17 cellular contexts compared by ENCODE assay signal in the genomic region with DNA sequence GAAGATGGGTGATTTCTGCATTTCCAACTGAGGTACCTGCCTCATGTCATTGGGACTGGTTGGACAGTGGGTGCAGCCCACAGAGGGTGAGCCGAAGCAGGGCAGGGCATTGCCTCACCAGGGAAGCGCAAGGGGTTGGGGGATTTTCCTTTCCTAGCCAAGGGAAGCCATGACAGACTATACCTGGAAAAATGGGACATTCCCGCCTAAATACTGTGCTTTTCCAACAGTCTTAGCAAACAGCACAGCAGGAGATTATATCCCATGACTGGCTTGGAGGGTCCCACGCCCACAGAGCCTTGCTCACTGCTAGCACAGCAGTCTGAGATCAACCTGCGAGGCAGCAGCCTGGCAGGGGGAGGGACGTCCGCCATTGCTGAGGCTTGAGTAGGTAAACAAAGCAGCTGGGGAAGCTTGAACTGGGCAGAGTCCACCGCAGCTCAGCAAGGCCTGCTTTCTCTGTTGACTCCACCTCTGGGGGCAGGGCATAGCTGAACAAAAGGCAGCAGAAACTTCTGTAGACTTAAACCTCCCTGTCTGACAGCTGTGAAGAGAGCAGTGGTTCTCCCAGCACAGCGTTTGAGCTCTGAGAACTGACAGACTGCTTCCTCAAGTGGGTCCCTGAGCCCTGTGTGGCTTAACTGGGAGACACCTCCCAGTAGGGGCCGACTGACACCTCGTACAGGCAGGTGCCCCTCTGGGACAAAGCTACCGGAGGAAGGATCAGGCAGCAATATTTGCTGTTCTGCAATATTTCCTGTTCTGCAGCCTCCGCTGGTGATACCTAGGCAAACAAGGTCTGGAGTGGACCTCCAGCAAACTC. TPM values are rescaled to one million over a fixed set of nuclear protein-coding genes. Genes with fewer than 3 reads are reported as not detected.
DNase-seq lines count a peak whose midpoint lies in the region; TF ChIP-seq lines count a peak whose summit lies in the region.
"Not testable (repeated sequence)": the region's sequence is repeated elsewhere in the genome, so short reads cannot be mapped to it uniquely, and the experiment has no call there.
"Had no signal": no experiment of that assay in that cellular context is flagged by ENCODE, and none has a peak within 500 bp of the region (broad histone marks: within the 10 kb centered on the region; RNA-seq: fewer than 3 reads in every experiment).

No MANE protein-coding gene starts in this region.

- not testable (repeated sequence) for H3K4me2 ChIP-seq in neuronal stem cell (ENCODE audit: insufficient read depth, low read length, poor library complexity, severe bottlenecking)

- H3K79me1 ChIP-seq in neuronal stem cell (ENCODE audit: low read depth, low read length) = not testable (repeated sequence)

- not testable (repeated sequence) for H4K8ac ChIP-seq in neuronal stem cell (ENCODE audit: low read depth, low read length)

- H3K36me3 ChIP-seq in duodenal mucosa (ENCODE audit: control insufficient read depth in 1 of 2, insufficient read depth in 2 of 2, low read length in 2 of 2) = peaks cover 16 to 26% of the 10 kb centered on the region in 2 donors
- H3K36me3 ChIP-seq in liver (ENCODE audit: control insufficient read depth in 4 of 4, insufficient read depth in 3 of 4, low read depth in 1 of 4, low read length in 3 of 4) = peaks cover 0 to 28% (median 24%) of the 10 kb centered on the region in 4 donors
- H3K36me3 ChIP-seq in neuronal stem cell (replicated peaks in 1 of 2; ENCODE audit: control insufficient read depth in 2 of 2, insufficient read depth in 2 of 2, low read length in 2 of 2) = not testable (repeated sequence)

- H2BK120ac ChIP-seq in neuronal stem cell (ENCODE audit: low read depth, low read length) = not testable (repeated sequence)

- H4K91ac ChIP-seq in neuronal stem cell (ENCODE audit: low read depth, low read length, poor library complexity) = not testable (repeated sequence)

- TF ChIP-seq RAD21 in liver (IDR thresholded peaks at IDR 0.05) = peak; percentile 28 to 32

- not testable (repeated sequence) for H3K27me3 ChIP-seq in duodenal mucosa (ENCODE audit: control insufficient read depth in 1 of 2, insufficient read depth in 2 of 2, low read length in 2 of 2); liver (ENCODE audit: control insufficient read depth in 4 of 4, insufficient read depth in 4 of 4, low read length in 3 of 4)
- H3K27me3 ChIP-seq in neuronal stem cell (ENCODE audit: control insufficient read depth in 3 of 3, insufficient read depth in 3 of 3, low read depth in 1 of 3, low read length in 3 of 3) = peaks cover 0 to 10% (median 0%) of the 10 kb centered on the region in 3 experiments

- not testable (repeated sequence) for H3K14ac ChIP-seq in neuronal stem cell (ENCODE audit: low read length)

- H2BK5ac ChIP-seq in neuronal stem cell (ENCODE audit: low read length) = not testable (repeated sequence)

- not testable (repeated sequence) for H3K23ac ChIP-seq in neuronal stem cell (ENCODE audit: low read depth, low read length, poor library complexity)

- H2BK15ac ChIP-seq in neuronal stem cell (ENCODE audit: low read length) = not testable (repeated sequence)

- not testable (repeated sequence) for H2AK5ac ChIP-seq in neuronal stem cell (ENCODE audit: low read depth, low read length)

- H3K4me1 ChIP-seq in duodenal mucosa (ENCODE audit: control insufficient read depth in 1 of 2, insufficient read depth in 2 of 2, low read length in 2 of 2); neuronal stem cell (ENCODE audit: control insufficient read depth in 2 of 2, insufficient read depth in 1 of 2, low read depth in 1 of 2, low read length in 2 of 2): not testable (repeated sequence)
- peaks cover 5 to 18% (median 11%) of the 10 kb centered on the region in 4 donors for H3K4me1 ChIP-seq in liver (ENCODE audit: control insufficient read depth in 4 of 4, insufficient read depth in 4 of 4, low read length in 3 of 4)

- H3K4me3 ChIP-seq in duodenal mucosa (ENCODE audit: low read depth in 1 of 2, low read length in 2 of 2) = not testable (repeated sequence)
- H3K4me3 ChIP-seq in liver (ENCODE audit: low read depth in 1 of 3, low read length in 3 of 3) (peak overlapping the region in 1 of 3 donors; percentile 45), neuronal stem cell (ENCODE audit: low read length in 2 of 2) (peak overlapping the region in 1 of 2 donors; percentile 41)

- H3K9me3 ChIP-seq in duodenal mucosa (ENCODE audit: control insufficient read depth in 1 of 2, low read length in 2 of 2) = peaks cover 9 to 15% of the 10 kb centered on the region in 2 donors
- H3K9me3 ChIP-seq in liver (ENCODE audit: control insufficient read depth in 4 of 4, low read length in 3 of 4); neuronal stem cell (replicated peaks in 1 of 2; ENCODE audit: control insufficient read depth in 2 of 2, insufficient read depth in 1 of 2, low read depth in 1 of 2, low read length in 2 of 2): not testable (repeated sequence)

- H3K9ac ChIP-seq in duodenal mucosa (ENCODE audit: low read depth in 1 of 2, low read length in 2 of 2) = peak overlapping the region in 1 of 2 donors; percentile 43
- not testable (repeated sequence) for H3K9ac ChIP-seq in liver (ENCODE audit: low read depth in 1 of 2, low read length in 2 of 2); neuronal stem cell (ENCODE audit: low read depth, low read length, poor library complexity)

- H3K18ac ChIP-seq in neuronal stem cell (ENCODE audit: low read length) = peak overlapping the region; percentile 71

- H3K27ac ChIP-seq in C4-2B (peak overlapping the region; percentile 9; the same call in 1 of the 2 replicates), duodenal mucosa (ENCODE audit: low read depth, low read length) (peak overlapping the region; percentile 59), liver (ENCODE audit: low read depth in 1 of 2, low read length in 2 of 2) (peak overlapping the region in 1 of 2 donors; percentile 57)
- not testable (repeated sequence) for H3K27ac ChIP-seq in neuronal stem cell (replicated peaks; ENCODE audit: low read length)

- not testable (repeated sequence) for TF ChIP-seq CTCF in C4-2B (conservative IDR thresholded peaks at IDR 0.05); liver (IDR thresholded peaks at IDR 0.05; ENCODE audit: low read depth, low read length, missing input control)

- not testable (repeated sequence) for H2BK12ac ChIP-seq in neuronal stem cell (ENCODE audit: low read length)

- peak; percentile 95 for DNase-seq in DMS53 (lab: John Stamatoyannopoulos, UW)
- DNase-seq in NCI-H2029 (lab: John Stamatoyannopoulos, UW) = peak; percentile 58
- DNase-seq in NCI-H748 treated with DMSO at 0.1 percent for 48 hours (lab: John Stamatoyannopoulos, UW) = peak; percentile 17
- not testable (repeated sequence) for DNase-seq in neuronal stem cell (ENCODE audit: low spot score)

- peak overlapping the region; percentile 40 for H2AFZ ChIP-seq in neuronal stem cell (ENCODE audit: low read length)

- not testable (repeated sequence) for H3K4ac ChIP-seq in neuronal stem cell (ENCODE audit: low read length)

- 42% methylated on average over 13 of the region's 13 CpGs for WGBS in liver
- WGBS in neuronal stem cell (ENCODE audit: extremely low coverage in 2 of 2, insufficient read length in 2 of 2, insufficient replicate concordance in 1 of 2), 2 donors = no CpG with 5 or more reads among the region's 13 CpGs

TF ChIP-seq in liver, 16 proteins besides CTCF, POLR2A, EP300 and RAD21 (continues in another document):
- TF ChIP-seq RXRA (IDR thresholded peaks at IDR 0.05) (peak; percentile 74 to 76), FOXA2 (IDR thresholded peaks at IDR 0.05) (peak; percentile 86), SP1 (IDR thresholded peaks at IDR 0.05) (peak; percentile 96), FOXA1 (IDR thresholded peaks at IDR 0.05) (peak; percentile 85), TAF1 (conservative IDR thresholded peaks at IDR 0.05) (peak; percentile 21), HNF4G (IDR thresholded peaks at IDR 0.05) (peak; percentile 85), ZBTB33 (IDR thresholded peaks at IDR 0.05) (peak; percentile 17), YY1 (IDR thresholded peaks at IDR 0.05) (peak; percentile 97)
- TF ChIP-seq, protein P1, sequence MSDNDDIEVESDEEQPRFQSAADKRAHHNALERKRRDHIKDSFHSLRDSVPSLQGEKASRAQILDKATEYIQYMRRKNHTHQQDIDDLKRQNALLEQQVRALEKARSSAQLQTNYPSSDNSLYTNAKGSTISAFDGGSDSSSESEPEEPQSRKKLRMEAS (IDR thresholded peaks at IDR 0.05) = peak; percentile 58

RNA-seq across cellular contexts. Expression of gene TMEM176A, which starts 7.3 kb away (rescaled TPM):
- total RNA-seq in liver = 100 to 1,000 TPM; 346 to 404 TPM
- polyA plus RNA-seq in liver = 100 to 1,000 TPM; 675 to 703 TPM
- polyA plus RNA-seq in neuronal stem cell (2013, experiment 1 of 2) = 0.59 TPM
- polyA plus RNA-seq in neuronal stem cell (2013, experiment 2 of 2) = 0.53 TPM
- total RNA-seq: B cell, GM23338, H9, HT1080, MCF 10A, PC-9, SJSA1 had no signal
- polyA plus RNA-seq: CD8-positive, alpha-beta memory T cell; K562 had no signal

RNA-seq across cellular contexts. Expression of gene TMEM176B, which starts 7.7 kb away (rescaled TPM):
- total RNA-seq in liver = 1,000 to 10,000 TPM in 1 of 2 donors, 100 to 1,000 TPM in 1; 382 to 1,041 TPM
- 1,000 to 10,000 TPM in 1 of 2 donors, 100 to 1,000 TPM in 1; 957 to 1,317 TPM for polyA plus RNA-seq in liver
- polyA plus RNA-seq in neuronal stem cell (2013, experiment 1 of 2) = 1.2 TPM
- polyA plus RNA-seq in neuronal stem cell (2013, experiment 2 of 2) = 1.1 TPM
- total RNA-seq: HT1080, SJSA1 had no signal
- polyA plus RNA-seq: CD8-positive, alpha-beta memory T cell had no signal

RNA-seq across cellular contexts. Expression of gene AOC1, which starts 44.5 kb away (rescaled TPM):
- under 1 TPM in 1 of 2 donors, not detected in 1; 0.08 TPM for total RNA-seq in liver
- polyA plus RNA-seq in liver = under 1 TPM in 1 of 2 donors, not detected in 1; 0.01 TPM
- polyA plus RNA-seq in neuronal stem cell (2013, experiment 1 of 2) = not detected
- polyA plus RNA-seq in neuronal stem cell (2013, experiment 2 of 2) = not detected
- total RNA-seq: B cell; CD8-positive, alpha-beta memory T cell; GM23338; HT1080; K562; Right ventricle myocardium superior; SJSA1 had no signal
- polyA plus RNA-seq: CD8-positive, alpha-beta memory T cell; GM23338; K562 had no signal
